ENCODE assay signal across 9 cellular contexts in the genomic region with DNA sequence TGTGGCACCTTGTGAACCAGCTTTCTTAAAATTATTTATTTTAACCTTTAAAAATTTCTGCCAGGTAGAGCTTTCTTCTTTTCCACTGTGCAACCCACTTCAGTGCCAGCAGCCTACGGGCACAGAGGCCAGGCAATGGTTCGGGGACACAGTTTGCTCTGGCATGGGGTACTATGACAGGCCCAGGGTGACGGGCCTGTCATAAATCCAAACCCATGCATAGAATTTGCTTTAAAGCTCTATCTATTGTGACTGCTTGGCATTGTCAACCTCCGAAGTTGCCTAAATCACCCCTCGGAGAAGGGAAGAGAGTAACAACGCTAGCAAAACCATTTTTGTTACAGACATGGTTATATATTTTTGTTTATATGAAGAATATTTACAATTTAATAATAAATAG. TPM values are rescaled to one million over a fixed set of nuclear protein-coding genes. Genes with fewer than 3 reads are reported as not detected.
DNase-seq lines count a peak whose midpoint lies in the region; ATAC-seq and TF ChIP-seq lines count a peak whose summit lies in the region.
"Had no signal": no experiment of that assay in that cellular context is flagged by ENCODE, and none has a peak within 500 bp of the region (broad histone marks: within the 10 kb centered on the region; RNA-seq: fewer than 3 reads in every experiment).

No MANE protein-coding gene starts in this region.

- no peak overlapping the region for H2AFZ ChIP-seq in neuron (ENCODE audit: low read depth, low read length)

- H3K4me3 ChIP-seq in CD8-positive, alpha-beta memory T cell (ENCODE audit: low read length) = peak overlapping the region; percentile 35
- peak overlapping the region; percentile 69 for H3K4me3 ChIP-seq in MG63
- H3K4me3 ChIP-seq in colonic mucosa = peak overlapping the region; percentile 69
- peak overlapping the region; percentile 75 for H3K4me3 ChIP-seq in neuron (ENCODE audit: low read length)

- peak overlapping the region in 6 of 8 donors; percentile 19 to 75 (median 49) for H3K27ac Mint-ChIP-seq in CD8-positive, alpha-beta memory T cell

- H3K4me1 ChIP-seq in CD8-positive, alpha-beta memory T cell (ENCODE audit: insufficient read depth, low read length) = peaks cover 35% of the 10 kb centered on the region
- H3K4me1 ChIP-seq in colonic mucosa = no peaks in the 10 kb centered on the region
- H3K4me1 ChIP-seq in neuron (ENCODE audit: insufficient read depth, low read length) = peaks cover 28% of the 10 kb centered on the region

- peak overlapping the region; percentile 8 to 52 for H3K9ac ChIP-seq in colonic mucosa (ENCODE audit: low read depth in 2 of 2, low read length in 2 of 2)

- H3K4me1 Mint-ChIP-seq in CD8-positive, alpha-beta memory T cell = peaks cover 29 to 45% (median 45%) of the 10 kb centered on the region in 3 donors

- intact Hi-C loops in colonic mucosa (cut with DNase I) = no loop called here

- peaks cover 12 to 42% (median 15%) of the 10 kb centered on the region in 3 donors for H3K36me3 Mint-ChIP-seq in CD8-positive, alpha-beta memory T cell

- TF ChIP-seq CTCF in colonic mucosa (IDR thresholded peaks at IDR 0.05) = no peak

- no peaks in the 10 kb centered on the region for H3K27me3 Mint-ChIP-seq in CD8-positive, alpha-beta memory T cell

- ATAC-seq in GM19463 (IDR thresholded peaks at IDR 0.05; ENCODE audit: unreplicated experiment) = no peak
- ATAC-seq in GM19455 (IDR thresholded peaks at IDR 0.05; ENCODE audit: unreplicated experiment) = no peak

- H3K4me3 Mint-ChIP-seq in CD8-positive, alpha-beta memory T cell = peak overlapping the region; percentile 53 to 92 (median 78)

- peak overlapping the region; percentile 86 for H3K27ac ChIP-seq in CD8-positive, alpha-beta memory T cell (ENCODE audit: low read depth, low read length)
- no peak overlapping the region for H3K27ac ChIP-seq in colonic mucosa

- H3K36me3 ChIP-seq in CD8-positive, alpha-beta memory T cell (ENCODE audit: insufficient read depth, low read length) = peaks cover 28% of the 10 kb centered on the region
- H3K36me3 ChIP-seq in MG63 (peaks cover 54% of the 10 kb centered on the region), colonic mucosa (peaks cover 10% of the 10 kb centered on the region), neuron (ENCODE audit: insufficient read depth, low read length) (peaks cover 40% of the 10 kb centered on the region)

- peak in 1 of 5 donors; percentile 36 for DNase-seq in CD8-positive, alpha-beta memory T cell
- DNase-seq in MG63 (no peak), colonic mucosa (no peak), HCEC 1CT (no peak), NCI-H2227 (lab: John Stamatoyannopoulos, UW; ENCODE audit: unreplicated experiment) (no peak)
- DNase-seq: hypothalamus had no signal

- POLR2A ChIA-PET in CD8-positive, alpha-beta memory T cell (lab: Charles Lee) = interaction anchor here (0.6 to 1.5 kb wide), 2 partner anchors 9 to 37 kb away, joined by 5 to 7 read pairs; no protein-coding TSS in a partner anchor

- no peaks in the 10 kb centered on the region for H3K9me3 ChIP-seq in CD8-positive, alpha-beta memory T cell (ENCODE audit: low read length)
- H3K9me3 ChIP-seq in MG63 (no peaks in the 10 kb centered on the region), colonic mucosa (no peaks in the 10 kb centered on the region), neuron (ENCODE audit: low read length) (peaks cover 2% of the 10 kb centered on the region)

- no peaks in the 10 kb centered on the region for H3K9me3 Mint-ChIP-seq in CD8-positive, alpha-beta memory T cell

- H3K27me3 ChIP-seq in CD8-positive, alpha-beta memory T cell (ENCODE audit: insufficient read depth, low read length, poor library complexity, severe bottlenecking) = no peaks in the 10 kb centered on the region
- no peaks in the 10 kb centered on the region for H3K27me3 ChIP-seq in MG63
- no peaks in the 10 kb centered on the region for H3K27me3 ChIP-seq in colonic mucosa
- no peaks in the 10 kb centered on the region for H3K27me3 ChIP-seq in neuron (ENCODE audit: insufficient read depth, low read length)

- CTCF ChIA-PET in CD8-positive, alpha-beta memory T cell (lab: Charles Lee) = interaction anchor here (0.7 to 6.0 kb wide), 8 partner anchors 8 to 463 kb away, joined by 3 to 50 read pairs (median 4); no protein-coding TSS in a partner anchor

RNA-seq across cellular contexts. Expression of a gene that starts 1.5 kb away (rescaled TPM):
- 100 to 1,000 TPM; 565 to 566 TPM for total RNA-seq in CD8-positive, alpha-beta memory T cell
- 57.1 TPM for polyA plus RNA-seq in CD8-positive, alpha-beta memory T cell
- total RNA-seq in MG63 (2014; rRNA removed; shearing (Covaris generic); ENCODE audit: low replicate concordance) = 471 and 646 TPM in 2 replicates
- 100 to 1,000 TPM in 1 of 2 donors, 10 to 100 TPM in 1; 45.8 to 107 TPM for total RNA-seq in colonic mucosa
